In the genomic region with DNA sequence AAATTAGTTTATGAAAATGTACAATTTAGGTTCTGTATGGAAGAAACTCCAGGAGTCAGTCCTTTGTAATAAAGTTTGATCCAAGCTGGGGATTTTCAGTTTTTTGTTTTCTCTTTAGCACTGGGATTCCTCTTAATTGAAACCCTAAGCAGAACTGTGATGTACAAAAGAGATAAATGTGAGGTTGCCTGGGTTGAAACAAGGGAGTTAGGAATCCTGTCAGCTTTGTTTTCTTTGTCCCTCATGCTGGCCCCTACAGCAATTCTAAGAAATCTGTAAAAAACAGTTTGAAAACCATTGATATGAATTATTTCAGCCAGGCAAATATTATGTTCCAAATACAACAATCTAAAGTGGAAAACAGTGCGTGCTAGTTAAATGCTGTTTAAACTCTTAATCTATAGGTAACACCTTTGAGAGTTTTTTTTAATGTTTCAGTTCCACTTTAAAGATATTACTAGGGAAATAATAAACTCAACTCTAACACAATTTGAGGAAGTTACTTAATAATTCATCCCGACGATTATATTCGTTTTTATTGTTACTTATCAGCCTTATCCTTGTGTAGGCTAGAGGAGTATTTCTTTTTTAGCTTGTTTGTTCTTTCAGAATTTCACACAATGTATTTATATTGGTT, we compare ENCODE assay signal across 1 cellular context.
TF ChIP-seq lines count a peak whose summit lies in the region.

No MANE protein-coding gene starts in this region.

TF ChIP-seq in HepG2, 621 proteins besides CTCF, POLR2A, EP300 and RAD21 (continued from another document):
- TF ChIP-seq, protein P1, sequence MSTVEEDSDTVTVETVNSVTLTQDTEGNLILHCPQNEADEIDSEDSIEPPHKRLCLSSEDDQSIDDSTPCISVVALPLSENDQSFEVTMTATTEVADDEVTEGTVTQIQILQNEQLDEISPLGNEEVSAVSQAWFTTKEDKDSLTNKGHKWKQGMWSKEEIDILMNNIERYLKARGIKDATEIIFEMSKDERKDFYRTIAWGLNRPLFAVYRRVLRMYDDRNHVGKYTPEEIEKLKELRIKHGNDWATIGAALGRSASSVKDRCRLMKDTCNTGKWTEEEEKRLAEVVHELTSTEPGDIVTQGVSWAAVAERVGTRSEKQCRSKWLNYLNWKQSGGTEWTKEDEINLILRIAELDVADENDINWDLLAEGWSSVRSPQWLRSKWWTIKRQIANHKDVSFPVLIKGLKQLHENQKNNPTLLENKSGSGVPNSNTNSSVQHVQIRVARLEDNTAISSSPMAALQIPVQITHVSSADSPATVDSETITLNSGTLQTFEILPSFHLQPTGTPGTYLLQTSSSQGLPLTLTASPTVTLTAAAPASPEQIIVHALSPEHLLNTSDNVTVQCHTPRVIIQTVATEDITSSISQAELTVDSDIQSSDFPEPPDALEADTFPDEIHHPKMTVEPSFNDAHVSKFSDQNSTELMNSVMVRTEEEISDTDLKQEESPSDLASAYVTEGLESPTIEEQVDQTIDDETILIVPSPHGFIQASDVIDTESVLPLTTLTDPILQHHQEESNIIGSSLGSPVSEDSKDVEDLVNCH (CRISPR knock-in tag; IDR thresholded peaks at IDR 0.05): no peak
- TF ChIP-seq ZNF251 (CRISPR knock-in tag; IDR thresholded peaks at IDR 0.05): no peak
- TF ChIP-seq ZNF138 (CRISPR knock-in tag; IDR thresholded peaks at IDR 0.05; ENCODE audit: low read depth): no peak
- TF ChIP-seq ZNF547 (CRISPR knock-in tag; IDR thresholded peaks at IDR 0.05): no peak
- TF ChIP-seq PTBP1 (IDR thresholded peaks at IDR 0.05; ENCODE audit: low read depth, low read length, poor library complexity, severe bottlenecking): no peak
- no peak for TF ChIP-seq CHCHD3 (CRISPR knock-in tag; IDR thresholded peaks at IDR 0.05)
